ENCODE assay signal across 24 cellular contexts in genomic region chr1:205688681-205689080, GRCh38.
"Had no signal": no experiment of that assay in that cellular context is flagged by ENCODE, and none has a peak within 500 bp of the region (broad histone marks: within the 10 kb centered on the region; RNA-seq: fewer than 3 reads in every experiment).

No MANE protein-coding gene starts in this region.

- H3K36me3 Mint-ChIP-seq: memory B cell; mesothelial cell of epicardium; naive B cell; natural killer cell treated with Interleukin-12 subunit alpha and Interleukin-12 subunit beta and Interleukin-15 and Interleukin-18, amount 100 ng/mL, for 72 hours; stimulated activated memory B cell treated with anti-CD40 and anti-IgM and Interleukin-4, amounts not matched to agents 10 μg/mL and 1 μg/mL and 100 μg/mL, for 72 hours had no signal

- H3K27ac ChIP-seq: gastrocnemius medialis, psoas muscle, sigmoid colon, testis, tibial artery, upper lobe of right lung, uterus had no signal

- DNase-seq: cortex of kidney; effector memory CD8-positive, alpha-beta T cell; gastrocnemius medialis; head of caudate nucleus; kidney; mucosa of descending colon; naive B cell; nucleus accumbens; psoas muscle; right cardiac atrium; sigmoid colon; stimulated activated CD4-positive, alpha-beta T cell treated with anti-CD3 and anti-CD28 coated beads, Interleukin-4, amount 100 ng/mL, for 4 hours; stimulated activated naive CD8-positive, alpha-beta T cell treated with anti-CD3 and anti-CD28 coated beads, Interleukin-15, Interleukin-2, amounts not matched to agents 100 U/mL and 50 U/mL, for 24 hours; substantia nigra; testis; uterus had no signal

- H3K27me3 Mint-ChIP-seq: natural killer cell treated with Interleukin-12 subunit alpha and Interleukin-12 subunit beta and Interleukin-15 and Interleukin-18, amount 100 ng/mL, for 72 hours; stimulated activated memory B cell treated with anti-CD40 and anti-IgM and Interleukin-4, amounts not matched to agents 10 μg/mL and 1 μg/mL and 100 μg/mL, for 72 hours had no signal

- H3K4me3 Mint-ChIP-seq: effector memory CD8-positive, alpha-beta T cell; memory B cell; mesothelial cell of epicardium; naive B cell; natural killer cell treated with Interleukin-12 subunit alpha and Interleukin-12 subunit beta and Interleukin-15 and Interleukin-18, amount 100 ng/mL, for 72 hours; stimulated activated memory B cell treated with anti-CD40 and anti-IgM and Interleukin-4, amounts not matched to agents 10 μg/mL and 1 μg/mL and 100 μg/mL, for 72 hours had no signal

- ATAC-seq: effector memory CD8-positive, alpha-beta T cell; gastrocnemius medialis; left lobe of liver; mucosa of descending colon; natural killer cell treated with Interleukin-12 subunit alpha and Interleukin-12 subunit beta and Interleukin-15 and Interleukin-18, amount 100 ng/mL, for 72 hours; psoas muscle; right cardiac atrium; stimulated activated memory B cell treated with anti-CD40 and anti-IgM and Interleukin-4, amounts not matched to agents 10 μg/mL and 1 μg/mL and 100 μg/mL, for 72 hours; stimulated activated naive CD8-positive, alpha-beta T cell treated with anti-CD3 and anti-CD28 coated beads, Interleukin-15, Interleukin-2, amounts not matched to agents 100 U/mL and 50 U/mL, for 24 hours had no signal

- H3K4me1 ChIP-seq: gastrocnemius medialis, psoas muscle, sigmoid colon, testis, tibial artery, upper lobe of right lung, uterus had no signal

- H3K9me3 ChIP-seq: gastrocnemius medialis, mucosa of descending colon, psoas muscle, sigmoid colon, testis, tibial artery, upper lobe of right lung, uterus had no signal

- H3K9me3 Mint-ChIP-seq: effector memory CD8-positive, alpha-beta T cell; memory B cell; mesothelial cell of epicardium; naive B cell; natural killer cell treated with Interleukin-12 subunit alpha and Interleukin-12 subunit beta and Interleukin-15 and Interleukin-18, amount 100 ng/mL, for 72 hours; stimulated activated memory B cell treated with anti-CD40 and anti-IgM and Interleukin-4, amounts not matched to agents 10 μg/mL and 1 μg/mL and 100 μg/mL, for 72 hours had no signal

- H3K36me3 ChIP-seq: gastrocnemius medialis, sigmoid colon, tibial artery, upper lobe of right lung, uterus had no signal

- H3K27me3 ChIP-seq: gastrocnemius medialis, sigmoid colon, testis, tibial artery, upper lobe of right lung, uterus had no signal

- H3K4me3 ChIP-seq: gastrocnemius medialis, lung, mucosa of descending colon, psoas muscle, sigmoid colon, testis, tibial artery, upper lobe of right lung, uterus had no signal

- H3K27ac Mint-ChIP-seq: effector memory CD8-positive, alpha-beta T cell; memory B cell; natural killer cell treated with Interleukin-12 subunit alpha and Interleukin-12 subunit beta and Interleukin-15 and Interleukin-18, amount 100 ng/mL, for 72 hours; stimulated activated memory B cell treated with anti-CD40 and anti-IgM and Interleukin-4, amounts not matched to agents 10 μg/mL and 1 μg/mL and 100 μg/mL, for 72 hours had no signal
